ENCODE assay signal across 8 cellular contexts in the genomic region with DNA sequence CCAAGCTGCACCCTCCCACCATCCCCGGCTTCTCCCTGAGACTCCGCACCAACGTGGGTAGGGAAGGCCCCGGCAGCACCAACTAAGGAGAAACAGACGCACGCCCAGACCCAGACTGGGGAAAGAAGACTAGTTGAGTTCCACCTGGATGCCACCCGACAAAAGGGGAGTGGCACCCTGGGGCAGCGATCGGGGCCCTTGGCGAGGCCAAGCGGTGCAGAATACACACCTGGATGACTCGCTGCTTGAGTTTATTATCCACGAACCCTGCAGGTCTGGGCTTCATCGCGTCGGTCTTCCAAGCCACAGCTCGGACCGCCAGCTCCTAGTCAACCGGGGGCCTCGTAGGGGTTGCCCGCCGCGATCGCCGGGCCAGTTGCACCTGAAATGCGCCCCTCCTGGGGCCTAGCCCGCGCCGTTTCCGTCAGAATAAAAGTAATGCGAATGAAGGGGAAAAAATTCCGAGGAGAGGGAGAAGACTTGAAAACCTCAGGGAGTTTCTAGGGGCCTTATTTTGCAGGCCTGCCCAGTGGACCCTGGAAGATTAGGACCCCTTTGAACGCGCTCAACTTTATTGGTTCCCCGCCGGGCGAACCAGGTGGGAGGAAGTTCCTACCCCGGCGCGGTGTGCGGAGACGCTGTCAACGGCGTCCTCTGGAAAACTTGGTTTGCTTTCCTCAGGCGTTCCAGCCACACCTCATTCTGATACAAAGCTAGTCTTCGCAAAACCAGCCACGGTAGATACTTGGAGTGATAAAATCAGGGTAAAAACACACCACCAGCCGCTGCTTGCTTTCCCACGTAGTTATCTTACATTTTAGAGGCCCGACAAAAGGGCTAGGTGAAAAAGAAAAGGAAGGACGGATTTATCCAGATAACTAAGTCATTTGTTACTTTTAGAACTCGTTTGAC. TPM values are rescaled to one million over a fixed set of nuclear protein-coding genes. Genes with fewer than 3 reads are reported as not detected.
DNase-seq lines count a peak whose midpoint lies in the region; ATAC-seq lines count a peak whose summit lies in the region.

Gene NVL (minus strand): TSS at position 331 of the 912 bp plus-strand sequence. CDS start 45 bp downstream, at position 286.

- DNase-seq in COLO829 (ENCODE audit: low spot score) (peak; percentile 87), HT1080 (ENCODE audit: low read depth) (peak; percentile 87), NOMO-1 (lab: John Stamatoyannopoulos, UW; ENCODE audit: unreplicated experiment in 2 of 2) (peak; percentile 86 to 88), lung microvascular endothelial cell (ENCODE audit: low read depth in 2 of 2) (peak; percentile 89 to 92)
- peak; percentile 96 for DNase-seq in activated CD8-positive, alpha-beta memory T cell treated with anti-CD3 and anti-CD28 coated beads for 24 hours
- DNase-seq in effector CD8-positive, alpha-beta T cell (lab: John Stamatoyannopoulos, UW) = peak; percentile 64
- peak; percentile 55 to 63 (median 61) for DNase-seq in stimulated activated CD4-positive, alpha-beta T cell treated with anti-CD3 and anti-CD28 coated beads, TNF-alpha, amount 100 ng/mL, for 4 hours (ENCODE audit: low read depth in 3 of 3)

- peak; percentile 81 for ATAC-seq in GM21360 (IDR thresholded peaks at IDR 0.05; ENCODE audit: unreplicated experiment)

RNA-seq across cellular contexts. Expression of gene NVL, which starts in this region (rescaled TPM):
- total RNA-seq in HT1080 (2014; rRNA removed; shearing (Covaris generic)) = 17.4 and 20.0 TPM in 2 replicates
- polyA plus RNA-seq in HT1080 (2015; cell fraction: cytosol; rRNA removed) = 15.5 and 20.9 TPM in 2 replicates
- 49.9 and 59.3 TPM in 2 replicates for polyA plus RNA-seq in HT1080 (2015; cell fraction: nucleus; rRNA removed)
- 17.2 and 18.7 TPM in 2 replicates for total RNA-seq in lung microvascular endothelial cell

Comparison
In these comparisons a context has a peak if more than half of its experiments do, and no peak if none do; other contexts are left out.
1. Peak in every context shown above with its lines: DNase-seq and ATAC-seq.